In genomic region chr21:41442496-41443186, GRCh38 we compare ENCODE assay signal across 23 cellular contexts.
"Had no signal": no experiment of that assay in that cellular context is flagged by ENCODE, and none has a peak within 500 bp of the region (broad histone marks: within the 10 kb centered on the region; RNA-seq: fewer than 3 reads in every experiment).

No MANE protein-coding gene starts in this region.

- H3K36me3 Mint-ChIP-seq: neural progenitor cell had no signal

- H3K27me3 Mint-ChIP-seq: activated naive CD4-positive, alpha-beta T cell treated with anti-CD3 and anti-CD28 coated beads, Interleukin-2, amount 10 ng/mL, durations not matched to agents 7 days and 5 days; naive thymus-derived CD8-positive, alpha-beta T cell had no signal

- H3K9ac ChIP-seq: neural progenitor cell had no signal

- H3K27ac Mint-ChIP-seq: activated naive CD4-positive, alpha-beta T cell treated with anti-CD3 and anti-CD28 coated beads, Interleukin-2, amount 10 ng/mL, durations not matched to agents 7 days and 5 days; mesothelial cell of epicardium; neural progenitor cell had no signal

- H3K4me2 ChIP-seq: neural progenitor cell had no signal

- ATAC-seq: activated T-cell treated with anti-CD3 and anti-CD28 coated beads, Interleukin-2, amount 50 U/mL, for 72 hours; gastrocnemius medialis; left ventricle myocardium superior; naive thymus-derived CD8-positive, alpha-beta T cell; right lobe of liver had no signal

- H3K4me3 ChIP-seq: gastrocnemius medialis, neural progenitor cell, right lobe of liver, upper lobe of left lung had no signal

- H3K27me3 ChIP-seq: gastrocnemius medialis, neural progenitor cell, right lobe of liver, upper lobe of left lung had no signal

- H3K36me3 ChIP-seq: gastrocnemius medialis, neural progenitor cell, WERI-Rb-1 had no signal

- H2AFZ ChIP-seq: neural progenitor cell had no signal

- H3K4me3 Mint-ChIP-seq: activated naive CD4-positive, alpha-beta T cell treated with anti-CD3 and anti-CD28 coated beads, Interleukin-2, amount 10 ng/mL, durations not matched to agents 7 days and 5 days; activated T-cell treated with anti-CD3 and anti-CD28 coated beads, Interleukin-2, amount 50 U/mL, for 72 hours; mesothelial cell of epicardium; naive thymus-derived CD8-positive, alpha-beta T cell; neural progenitor cell had no signal

- DNase-seq: activated CD4-positive, alpha-beta T cell treated with anti-CD3 and anti-CD28 coated beads, Interleukin-2, amount 50 U/mL, for 1 hour; activated CD4-positive, CD25-positive, alpha-beta regulatory T cell treated with anti-CD3 and anti-CD28 coated beads, Interleukin-2, amount 50 U/mL, for 72 hours; activated effector memory CD4-positive, alpha-beta T cell treated with anti-CD3 and anti-CD28 coated beads, Interleukin-2, amount 50 U/mL, for 16 hours; activated naive CD4-positive, alpha-beta T cell treated with anti-CD3 and anti-CD28 coated beads, Interleukin-2, amount 10 ng/mL, durations not matched to agents 7 days and 5 days; activated T-cell treated with anti-CD3 and anti-CD28 coated beads, Interleukin-2, amount 50 U/mL, for 72 hours; amniotic stem cell; cerebellar nuclear complex; effector CD4-positive, alpha-beta T cell; gastrocnemius medialis; hypothalamus; left ventricle myocardium superior; mammary epithelial cell; naive thymus-derived CD8-positive, alpha-beta T cell; posterior cingulate gyrus; right lobe of liver; small intestine; stimulated activated CD4-positive, alpha-beta T cell treated with anti-CD3 and anti-CD28 coated beads, Interleukin-2, amount 100 ng/mL, for 48 hours; stimulated activated naive CD4-positive, alpha-beta T cell treated with Interleukin-2 at 50 U/mL for 16 hours; T-helper 1 cell; upper lobe of left lung; WERI-Rb-1 had no signal

- H3K9me3 Mint-ChIP-seq: activated naive CD4-positive, alpha-beta T cell treated with anti-CD3 and anti-CD28 coated beads, Interleukin-2, amount 10 ng/mL, durations not matched to agents 7 days and 5 days; activated T-cell treated with anti-CD3 and anti-CD28 coated beads, Interleukin-2, amount 50 U/mL, for 72 hours; mesothelial cell of epicardium; naive thymus-derived CD8-positive, alpha-beta T cell; neural progenitor cell had no signal

- H3K4me1 ChIP-seq: gastrocnemius medialis, neural progenitor cell, right lobe of liver, upper lobe of left lung had no signal

- H3K9me3 ChIP-seq: gastrocnemius medialis, right lobe of liver, upper lobe of left lung had no signal

- H3K27ac ChIP-seq: gastrocnemius medialis, neural progenitor cell, right lobe of liver, upper lobe of left lung, WERI-Rb-1 had no signal

- H3K4me1 Mint-ChIP-seq: mesothelial cell of epicardium, neural progenitor cell had no signal
